8 cellular contexts compared by ENCODE assay signal in the genomic region with DNA sequence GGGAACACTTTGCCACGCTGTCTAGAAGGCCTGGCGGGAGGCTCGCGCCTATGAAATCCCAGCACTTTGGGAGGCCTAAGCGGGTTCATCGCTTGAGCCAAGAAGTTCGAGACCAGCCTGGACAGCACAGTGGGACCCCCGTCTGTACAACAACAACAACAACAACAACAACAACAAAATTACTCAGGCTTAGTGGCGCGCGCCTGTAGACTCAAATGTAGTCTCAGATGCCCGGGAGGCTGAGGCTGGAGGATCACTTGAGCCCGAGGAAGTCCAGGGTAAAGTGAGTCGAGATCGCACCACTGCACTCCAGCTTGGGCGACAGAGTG. TPM values are rescaled to one million over a fixed set of nuclear protein-coding genes. Genes with fewer than 3 reads are reported as not detected.
DNase-seq lines count a peak whose midpoint lies in the region; ATAC-seq, FAIRE-seq and TF ChIP-seq lines count a peak whose summit lies in the region.

No MANE protein-coding gene starts in this region.

- ATAC-seq in pancreas = peak in 2 of 4 donors; percentile 3 to 4

- TF ChIP-seq CTCF in Calu3 (IDR thresholded peaks at IDR 0.05; ENCODE audit: unreplicated experiment) (no peak), Loucy (conservative IDR thresholded peaks at IDR 0.05; ENCODE audit: low read length) (no peak), endothelial cell (IDR thresholded peaks at IDR 0.05; ENCODE audit: unreplicated experiment) (no peak), pancreas (IDR thresholded peaks at IDR 0.05) (no peak)

- peaks cover 15% of the 10 kb centered on the region for H3K36me3 Mint-ChIP-seq in Calu3 (ENCODE audit: insufficient read depth, unreplicated experiment)
- peaks cover 5% of the 10 kb centered on the region for H3K36me3 Mint-ChIP-seq in endothelial cell (ENCODE audit: low read depth, unreplicated experiment)

- 20 to 24% methylated on average over 15 to 16 of the region's 16 CpGs for WGBS in pancreas, 2 donors

- intact Hi-C loops in Calu3 (cut with micrococcal nuclease; ENCODE audit: unreplicated experiment) (loop anchor here (1.0 to 5.0 kb wide), 2 partner anchors 76 to 83 kb away; a partner anchor contains a TSS), pancreas (cut with DNase I) (loop anchor here in 1 of 3 donors (10.0 kb wide), 1 partner anchor 46 kb away; no protein-coding TSS in a partner anchor)

- H3K4me1 ChIP-seq in Loucy (ENCODE audit: insufficient read depth, low read length, poor library complexity, severe bottlenecking) (peaks cover 6% of the 10 kb centered on the region), pancreas (peaks cover 0 to 4% (median 0%) of the 10 kb centered on the region in 3 donors)

- H4K20me1 ChIP-seq in Loucy (ENCODE audit: insufficient read depth, low read length, poor library complexity, severe bottlenecking) = no peaks in the 10 kb centered on the region

- H3K27me3 ChIP-seq in Loucy (ENCODE audit: insufficient read depth, low read length, poor library complexity, severe bottlenecking) (no peaks in the 10 kb centered on the region), pancreas (peaks cover 0 to 9% (median 0%) of the 10 kb centered on the region in 4 donors)

- no peaks in the 10 kb centered on the region for H3K27me3 Mint-ChIP-seq in Calu3 (ENCODE audit: unreplicated experiment)
- no peaks in the 10 kb centered on the region for H3K27me3 Mint-ChIP-seq in endothelial cell (ENCODE audit: unreplicated experiment)

- H3K9me3 Mint-ChIP-seq in Calu3 (ENCODE audit: low read depth, unreplicated experiment) = no peaks in the 10 kb centered on the region
- H3K9me3 Mint-ChIP-seq in endothelial cell (ENCODE audit: unreplicated experiment) = no peaks in the 10 kb centered on the region

- DNase-seq in Calu3 (no peak), endothelial cell (ENCODE audit: low spot score) (no peak), pancreas (no peak), cerebellum (ENCODE audit: low spot score) (no peak), NCI-H1105 treated with DMSO at 0.1 percent for 48 hours (lab: John Stamatoyannopoulos, UW) (no peak), GM19240 (ENCODE audit: insufficient read length, low spot score) (no peak), HEK293T (ENCODE audit: extremely low spot score) (no peak)

- FAIRE-seq in pancreas (lab: Jason Lieb, UNC) = no peak

- peak overlapping the region in 1 of 4 donors; percentile 57 for H3K27ac ChIP-seq in pancreas

- CTCF ChIA-PET in Calu3 (lab: Charles Lee) (interaction anchor here (1.2 to 1.3 kb wide), 2 partner anchors 15 to 75 kb away, joined by 3 to 6 read pairs; a partner anchor contains a TSS), HEK293T (lab: Yijun Ruan, JAX) (no interaction called here)

- H3K4me3 Mint-ChIP-seq in Calu3 (ENCODE audit: low read depth, unreplicated experiment) = peak overlapping the region; percentile 74
- H3K4me3 Mint-ChIP-seq in endothelial cell (ENCODE audit: unreplicated experiment) = peak overlapping the region; percentile 86

- H3K4me3 ChIP-seq in Loucy (ENCODE audit: low read length, poor library complexity, severe bottlenecking) = peak overlapping the region; percentile 68
- H3K4me3 ChIP-seq in pancreas = peak overlapping the region in 3 of 4 donors; percentile 20 to 58 (median 42)

- H3K79me2 ChIP-seq in Loucy (ENCODE audit: insufficient read depth, low read length) = no peaks in the 10 kb centered on the region

- H3K9me2 ChIP-seq in Loucy (replicated peaks; ENCODE audit: low read depth, low read length) = no peaks in the 10 kb centered on the region

- BruUV-seq in Calu3 (replicated peaks; lab: Mats Ljungman, UMichigan) = no TSS peak

- peak overlapping the region; percentile 77 for H3K27ac Mint-ChIP-seq in Calu3 (ENCODE audit: unreplicated experiment)
- no peak overlapping the region for H3K27ac Mint-ChIP-seq in endothelial cell (ENCODE audit: unreplicated experiment)

- peaks cover 12% of the 10 kb centered on the region for H3K4me1 Mint-ChIP-seq in Calu3 (ENCODE audit: low read depth, unreplicated experiment)
- H3K4me1 Mint-ChIP-seq in endothelial cell (ENCODE audit: unreplicated experiment) = peaks cover 12% of the 10 kb centered on the region

- no peak overlapping the region for H2AFZ ChIP-seq in Loucy (ENCODE audit: low read length)

- H3F3A ChIP-seq in Loucy (ENCODE audit: low read depth) = no peaks in the 10 kb centered on the region

- H3K4me2 ChIP-seq in Loucy (ENCODE audit: low read depth, low read length, poor library complexity, severe bottlenecking) = peak overlapping the region; percentile 29

- H3K9ac ChIP-seq in Loucy (ENCODE audit: low read depth, low read length, poor library complexity, severe bottlenecking) = no peak overlapping the region

- POLR2A ChIA-PET in HEK293T (lab: Yijun Ruan, JAX) = no interaction called here

- H3K9me3 ChIP-seq in Loucy (ENCODE audit: insufficient read depth, low read depth, low read length) (no peaks in the 10 kb centered on the region), pancreas (no peaks in the 10 kb centered on the region)

- H3K36me3 ChIP-seq in Loucy (ENCODE audit: insufficient read depth, low read length) = no peaks in the 10 kb centered on the region
- no peaks in the 10 kb centered on the region for H3K36me3 ChIP-seq in pancreas

TF ChIP-seq in HEK293T, 16 proteins besides CTCF, POLR2A, EP300 and RAD21:
- TF ChIP-seq TARDBP (IDR thresholded peaks at IDR 0.05) = no peak
- no peak for TF ChIP-seq NFRKB (IDR thresholded peaks at IDR 0.05)
- TF ChIP-seq FOXK2 (IDR thresholded peaks at IDR 0.05) = no peak
- TF ChIP-seq, protein P1, sequence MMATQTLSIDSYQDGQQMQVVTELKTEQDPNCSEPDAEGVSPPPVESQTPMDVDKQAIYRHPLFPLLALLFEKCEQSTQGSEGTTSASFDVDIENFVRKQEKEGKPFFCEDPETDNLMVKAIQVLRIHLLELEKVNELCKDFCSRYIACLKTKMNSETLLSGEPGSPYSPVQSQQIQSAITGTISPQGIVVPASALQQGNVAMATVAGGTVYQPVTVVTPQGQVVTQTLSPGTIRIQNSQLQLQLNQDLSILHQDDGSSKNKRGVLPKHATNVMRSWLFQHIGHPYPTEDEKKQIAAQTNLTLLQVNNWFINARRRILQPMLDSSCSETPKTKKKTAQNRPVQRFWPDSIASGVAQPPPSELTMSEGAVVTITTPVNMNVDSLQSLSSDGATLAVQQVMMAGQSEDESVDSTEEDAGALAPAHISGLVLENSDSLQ (IDR thresholded peaks at IDR 0.05) = no peak
- no peak for TF ChIP-seq FOXA1 (IDR thresholded peaks at IDR 0.05)
- no peak for TF ChIP-seq LEF1 (IDR thresholded peaks at IDR 0.05; ENCODE audit: borderline replicate concordance)
TF ChIP-seq in HEK293T: peak in this region for 0.

RNA-seq across cellular contexts. Expression of a gene that starts 0.3 kb away (rescaled TPM):
- total RNA-seq in Calu3 (2022) (44.4 and 46.2 TPM in 2 replicates), endothelial cell (ENCODE audit: unreplicated experiment) (9.1 TPM), pancreas (1 to 10 TPM; 1.3 to 8.5 (median 3.3) TPM), cerebellum (4.5 TPM)
- 1 to 10 TPM; 1.7 to 2.9 TPM for polyA plus RNA-seq in pancreas

RNA-seq across cellular contexts. Expression of a gene that starts 16.6 kb away (rescaled TPM):
- total RNA-seq in Calu3 (2022) = 0.44 and 0.54 TPM in 2 replicates
- 25.7 TPM for total RNA-seq in endothelial cell (ENCODE audit: unreplicated experiment)
- total RNA-seq in pancreas = 1 to 10 TPM; 1.3 to 8.0 (median 2.0) TPM
- 1 to 10 TPM; 1.3 to 2.1 TPM for polyA plus RNA-seq in pancreas
- total RNA-seq in cerebellum = 4.5 TPM
